ENCODE assay signal across 32 cellular contexts in the genomic region with DNA sequence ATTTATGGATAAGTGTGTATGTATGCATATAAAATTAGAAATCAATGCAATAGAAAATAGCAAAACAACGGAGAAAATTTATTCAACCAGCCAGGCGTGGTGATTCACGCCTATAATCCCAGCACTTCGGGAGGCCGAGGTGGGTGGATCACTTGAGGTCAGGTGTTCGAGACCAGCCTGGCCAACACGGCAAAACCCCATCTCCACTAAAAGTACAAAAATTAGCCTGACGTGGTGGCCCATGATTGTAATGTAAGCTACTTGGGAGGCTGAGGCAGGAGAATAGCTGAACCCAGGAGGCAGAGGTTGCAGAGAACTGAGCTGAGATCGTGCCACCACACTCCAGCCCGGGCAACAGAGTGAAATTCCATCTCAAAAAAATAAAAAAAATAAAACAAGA. TPM values are rescaled to one million over a fixed set of nuclear protein-coding genes. Genes with fewer than 3 reads are reported as not detected.
"Had no signal": no experiment of that assay in that cellular context is flagged by ENCODE, and none has a peak within 500 bp of the region (broad histone marks: within the 10 kb centered on the region; RNA-seq: fewer than 3 reads in every experiment).

No MANE protein-coding gene starts in this region.

- DNase-seq: hypothalamus; immature natural killer cell; kidney; left colon; left lung; lower lobe of right lung; mammary epithelial cell; mesenchymal stem cell; naive B cell; natural killer cell; nephron progenitor cell; occipital lobe; ovary; stimulated activated CD4-positive, alpha-beta T cell treated with anti-CD3 and anti-CD28 coated beads, Interleukin-12 subunit alpha, Interleukin-12 subunit beta, amount 100 ng/mL, for 4 hours; stimulated activated CD4-positive, alpha-beta T cell treated with anti-CD3 and anti-CD28 coated beads, Interleukin-15, amount 100 ng/mL, for 24 hours; stimulated activated CD4-positive, alpha-beta T cell treated with anti-CD3 and anti-CD28 coated beads, Interleukin-2, amount 100 ng/mL, for 24 hours; stimulated activated CD4-positive, alpha-beta T cell treated with anti-CD3 and anti-CD28 coated beads, Interleukin-4, amount 100 ng/mL, for 1 hour; stimulated activated naive B cell treated with anti-CD40 and anti-IgM and Interleukin-4, amounts not matched to agents 10 μg/mL and 1 μg/mL and 100 μg/mL, for 72 hours; stimulated activated naive CD8-positive, alpha-beta T cell treated with anti-CD3 and anti-CD28 coated beads, Interleukin-15, Interleukin-2, amounts not matched to agents 100 U/mL and 50 U/mL, for 24 hours; stomach; testis; thyroid gland; transverse colon; upper lobe of left lung had no signal

RNA-seq across cellular contexts. Expression of a gene that starts 5.5 kb away (rescaled TPM):
- total RNA-seq: kidney, left colon, left lung, lower lobe of right lung, mammary epithelial cell, mesothelial cell of epicardium, mononuclear cell, natural killer cell, occipital lobe, ovary, progenitor cell of endocrine pancreas, pulmonary artery endothelial cell, renal cortical epithelial cell, right atrium auricular region, skeletal muscle tissue, smooth muscle cell, stomach, testis, thyroid gland, transverse colon, upper lobe of left lung had no signal

RNA-seq across cellular contexts. Expression of a gene that starts 47.9 kb away (rescaled TPM):
- total RNA-seq: skeletal muscle tissue had no signal
